In genomic region chr20:48339147-48339985, GRCh38 we compare ENCODE assay signal across 12 cellular contexts.
DNase-seq lines count a peak whose midpoint lies in the region; ATAC-seq, FAIRE-seq and TF ChIP-seq lines count a peak whose summit lies in the region.
"Had no signal": no experiment of that assay in that cellular context is flagged by ENCODE, and none has a peak within 500 bp of the region (broad histone marks: within the 10 kb centered on the region; RNA-seq: fewer than 3 reads in every experiment).

No MANE protein-coding gene starts in this region.

- H3K79me2 ChIP-seq in trophoblast cell (ENCODE audit: control insufficient read depth, insufficient read depth, low read length, poor library complexity) = no peaks in the 10 kb centered on the region

- ATAC-seq in GM21447 (IDR thresholded peaks at IDR 0.05; ENCODE audit: unreplicated experiment) = no peak
- ATAC-seq: activated T-cell treated with anti-CD3 and anti-CD28 coated beads, Interleukin-2, amount 50 U/mL, for 4 hours; T-helper 17 cell had no signal

- no peaks in the 10 kb centered on the region for H3K4me1 ChIP-seq in prostate gland (replicated peaks)
- peaks cover 0 to 2% of the 10 kb centered on the region in 2 experiments for H3K4me1 ChIP-seq in trophoblast cell (ENCODE audit: control insufficient read depth in 1 of 2, insufficient read depth in 2 of 2, low read length in 2 of 2)
- H3K4me1 ChIP-seq: thyroid gland had no signal

- H3K4me3 ChIP-seq in prostate gland (no peak overlapping the region), trophoblast cell (ENCODE audit: low read depth, low read length) (no peak overlapping the region)
- H3K4me3 ChIP-seq: thyroid gland had no signal

- H4K91ac ChIP-seq in trophoblast cell (ENCODE audit: low read depth, low read length) = no peak overlapping the region

- H3K23ac ChIP-seq in trophoblast cell (ENCODE audit: low read length) = no peak overlapping the region

- H2BK120ac ChIP-seq in trophoblast cell (ENCODE audit: insufficient read depth, low read length, poor library complexity) = no peak overlapping the region

- H3K9me3 ChIP-seq in prostate gland (no peaks in the 10 kb centered on the region), trophoblast cell (ENCODE audit: insufficient read depth, low read depth, low read length) (no peaks in the 10 kb centered on the region)
- H3K9me3 ChIP-seq: thyroid gland had no signal

- H3K9ac ChIP-seq in trophoblast cell (ENCODE audit: low read length) = no peak overlapping the region

- no peaks in the 10 kb centered on the region for H3K36me3 ChIP-seq in prostate gland
- no peaks in the 10 kb centered on the region for H3K36me3 ChIP-seq in trophoblast cell (ENCODE audit: control insufficient read depth in 1 of 2, insufficient read depth in 2 of 2, low read length in 2 of 2)
- H3K36me3 ChIP-seq: thyroid gland had no signal

- H2BK12ac ChIP-seq in trophoblast cell (ENCODE audit: low read length) = no peak overlapping the region

- H2BK5ac ChIP-seq in trophoblast cell (ENCODE audit: low read depth, low read length, poor library complexity) = no peak overlapping the region

- H3K14ac ChIP-seq in trophoblast cell (ENCODE audit: low read length) = no peak overlapping the region

- no peak for TF ChIP-seq POLR2A in prostate gland (IDR thresholded peaks at IDR 0.05)

- H3K27me3 ChIP-seq in prostate gland (replicated peaks; ENCODE audit: insufficient read depth) = no peaks in the 10 kb centered on the region
- H3K27me3 ChIP-seq in trophoblast cell (ENCODE audit: insufficient read depth, low read length) = no peaks in the 10 kb centered on the region
- H3K27me3 ChIP-seq: thyroid gland had no signal

- no peak for TF ChIP-seq CTCF in prostate gland (IDR thresholded peaks at IDR 0.05)

- H3K79me1 ChIP-seq in trophoblast cell (ENCODE audit: low read length) = no peaks in the 10 kb centered on the region

- H4K8ac ChIP-seq in trophoblast cell (ENCODE audit: low read depth, low read length) = no peak overlapping the region

- H3K27ac ChIP-seq in prostate gland = no peak overlapping the region
- no peak overlapping the region for H3K27ac ChIP-seq in trophoblast cell (ENCODE audit: low read depth, low read length)
- H3K27ac ChIP-seq: thyroid gland had no signal

- no peak overlapping the region for H3K4me2 ChIP-seq in trophoblast cell (ENCODE audit: low read length)

- no peak overlapping the region for H4K12ac ChIP-seq in trophoblast cell (ENCODE audit: low read depth, low read length)

- no peak overlapping the region for H2AK5ac ChIP-seq in trophoblast cell (ENCODE audit: low read length)

- H3K4ac ChIP-seq in trophoblast cell (ENCODE audit: low read depth, low read length) = no peak overlapping the region

- H3K18ac ChIP-seq in trophoblast cell (ENCODE audit: low read length) = no peak overlapping the region

- FAIRE-seq in HTR-8/SVneo (lab: Jason Lieb, UNC) = peak; percentile 94

- H2AFZ ChIP-seq in trophoblast cell (ENCODE audit: insufficient read depth, low read length, poor library complexity) = no peak overlapping the region

- DNase-seq in GM03348 (ENCODE audit: low spot score) (peak; percentile 44), HTR-8/SVneo (ENCODE audit: insufficient read length, low spot score) (peak; percentile 80), cerebellar cortex (ENCODE audit: low spot score) (peak; percentile 52), prostate gland (ENCODE audit: low spot score) (peak; percentile 12), COLO829 (ENCODE audit: low spot score) (no peak), GOT3 (lab: John Stamatoyannopoulos, UW) (no peak), trophoblast cell (no peak)
- DNase-seq: activated T-cell treated with anti-CD3 and anti-CD28 coated beads, Interleukin-2, amount 50 U/mL, for 4 hours; endodermal cell; T-helper 17 cell; thyroid gland had no signal

- intact Hi-C loops in prostate gland (cut with DNase I) = no loop called here

- WGBS in prostate gland = 29% methylated on average over 13 of the region's 13 CpGs
- WGBS in trophoblast cell (ENCODE audit: extremely low coverage, insufficient coverage, insufficient read length) = no CpG with 5 or more reads among the region's 13 CpGs

Comparison
In these comparisons a context has a peak if more than half of its experiments do, and no peak if none do; other contexts are left out.
1. DNase-seq: peak in GM03348 (single experiment), HTR-8/SVneo (single experiment), cerebellar cortex (single experiment) and prostate gland (single experiment); none in COLO829 (single experiment), GOT3 (single experiment) and trophoblast cell (0 of 2).